Comparison of ENCODE assay signal across 19 cellular contexts in the genomic region with DNA sequence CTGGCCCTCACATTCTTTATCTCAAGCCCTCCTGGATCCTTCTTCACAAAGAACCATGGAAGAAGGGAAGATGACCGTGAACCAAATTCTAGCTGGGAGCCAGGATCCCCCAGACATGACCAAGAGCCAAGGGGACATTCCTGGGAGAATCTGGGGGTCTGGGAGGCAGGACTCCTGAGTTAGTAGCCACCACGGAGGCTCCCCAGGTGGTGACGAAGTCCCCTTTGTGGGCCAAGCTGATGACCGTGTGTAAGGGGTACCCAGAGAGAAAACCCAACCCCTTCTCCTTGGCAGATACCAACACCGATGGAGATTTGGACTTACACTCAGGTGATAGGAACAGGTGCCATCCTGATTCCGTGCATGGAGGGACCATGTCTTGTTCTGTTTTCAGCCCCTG. TPM values are rescaled to one million over a fixed set of nuclear protein-coding genes. Genes with fewer than 3 reads are reported as not detected.
DNase-seq lines count a peak whose midpoint lies in the region; ATAC-seq and TF ChIP-seq lines count a peak whose summit lies in the region.
"Had no signal": no experiment of that assay in that cellular context is flagged by ENCODE, and none has a peak within 500 bp of the region (broad histone marks: within the 10 kb centered on the region; RNA-seq: fewer than 3 reads in every experiment).

No MANE protein-coding gene starts in this region.

- H3K9me3 ChIP-seq in left ventricle myocardium inferior (replicated peaks) (no peaks in the 10 kb centered on the region), endodermal cell (ENCODE audit: control insufficient read depth, low read length) (no peaks in the 10 kb centered on the region)
- H3K9me3 ChIP-seq: Caco-2, SJSA1 had no signal

- intact Hi-C loops in left ventricle myocardium inferior (cut with micrococcal nuclease): no loop called here
- intact Hi-C loops in Right ventricle myocardium superior (cut with DNase I): loop anchor here (5.0 kb wide), 1 partner anchor 210 kb away; a partner anchor contains a TSS
- intact Hi-C loops in posterior vena cava (cut with DNase I): loop anchor here in 1 of 2 donors (5.0 kb wide), 1 partner anchor 275 kb away; no protein-coding TSS in a partner anchor

- peaks cover 12% of the 10 kb centered on the region for H3K27me3 Mint-ChIP-seq in endodermal cell (ENCODE audit: insufficient read depth)

- TF ChIP-seq CTCF in left ventricle myocardium inferior (IDR thresholded peaks at IDR 0.05; ENCODE audit: borderline replicate concordance) (no peak), endodermal cell (conservative IDR thresholded peaks at IDR 0.05) (no peak)

- no peaks in the 10 kb centered on the region for H3K27me3 ChIP-seq in left ventricle myocardium inferior (ENCODE audit: low read depth)
- peaks cover 4% of the 10 kb centered on the region for H3K27me3 ChIP-seq in endodermal cell (ENCODE audit: control insufficient read depth, insufficient read depth, low read length, poor library complexity, severe bottlenecking)
- H3K27me3 ChIP-seq: SJSA1 had no signal

- DNase-seq in left ventricle myocardium inferior (no peak), Right ventricle myocardium superior (no peak), endodermal cell (peak; percentile 47), posterior vena cava (ENCODE audit: low spot score) (peak; percentile 50), A172 (ENCODE audit: low spot score) (no peak)
- DNase-seq: CD4-positive, alpha-beta memory T cell; DMS79 treated with DMSO at 0.1 percent for 48 hours; HFFc6; KG1; NCI-H1092 treated with DMSO at 0.1 percent for 48 hours; NCI-H2081; NCI-H524 treated with DMSO at 0.1 percent for 48 hours had no signal

- H3K27ac ChIP-seq in left ventricle myocardium inferior (replicated peaks) (peak overlapping the region; percentile 85), endodermal cell (ENCODE audit: low read depth, low read length) (no peak overlapping the region)
- H3K27ac ChIP-seq: HL-60, SJSA1 had no signal

- ATAC-seq in Right ventricle myocardium superior (ENCODE audit: poor library complexity) (no peak), HG02885 (IDR thresholded peaks at IDR 0.05; ENCODE audit: poor library complexity, unreplicated experiment) (no peak), HG03196 (IDR thresholded peaks at IDR 0.05; ENCODE audit: unreplicated experiment) (no peak)

- H3K4me1 ChIP-seq in left ventricle myocardium inferior (peaks cover 50% of the 10 kb centered on the region), endodermal cell (ENCODE audit: control insufficient read depth, insufficient read depth, low read length) (no peaks in the 10 kb centered on the region)
- H3K4me1 ChIP-seq: Caco-2 had no signal

- H3K36me3 ChIP-seq in left ventricle myocardium inferior (no peaks in the 10 kb centered on the region), endodermal cell (ENCODE audit: control insufficient read depth, insufficient read depth, low read length) (peaks cover 9% of the 10 kb centered on the region)

- H3K4me3 ChIP-seq in left ventricle myocardium inferior (no peak overlapping the region), endodermal cell (ENCODE audit: low read length) (no peak overlapping the region)
- H3K4me3 ChIP-seq: SJSA1 had no signal

- peaks cover 16% of the 10 kb centered on the region for H3K36me3 Mint-ChIP-seq in endodermal cell (ENCODE audit: low read depth)
- H3K36me3 Mint-ChIP-seq: CD4-positive, alpha-beta memory T cell had no signal

- WGBS in endodermal cell (ENCODE audit: insufficient coverage in 1 of 2, insufficient read length in 1 of 2), 2 experiments: 94 to 96% methylated on average over 6 of the region's 6 CpGs

- no peaks in the 10 kb centered on the region for H3K9me3 Mint-ChIP-seq in endodermal cell
- H3K9me3 Mint-ChIP-seq: CD4-positive, alpha-beta memory T cell; H9; HFFc6 had no signal

- H3K4me3 Mint-ChIP-seq in endodermal cell: no peak overlapping the region
- H3K4me3 Mint-ChIP-seq: CD4-positive, alpha-beta memory T cell; HFFc6 had no signal

- H3K9ac ChIP-seq in endodermal cell (ENCODE audit: extremely low read depth, low read length, poor library complexity, severe bottlenecking): no peak overlapping the region

- peaks cover 3% of the 10 kb centered on the region for H3K4me1 Mint-ChIP-seq in endodermal cell

- no peak overlapping the region for H3K27ac Mint-ChIP-seq in endodermal cell
- H3K27ac Mint-ChIP-seq: CD4-positive, alpha-beta memory T cell; H9; HFFc6 had no signal

RNA-seq across cellular contexts. Expression of a gene that starts 6.8 kb away (rescaled TPM):
- total RNA-seq in left ventricle myocardium inferior: 4.1 TPM
- 4.7 TPM for total RNA-seq in Right ventricle myocardium superior
- total RNA-seq in endodermal cell: under 1 TPM in 1 of 2 donors, not detected in 1; 0.35 TPM
- polyA plus RNA-seq in endodermal cell (2013, experiment 1 of 2): 0.11 TPM
- 0.83 TPM for polyA plus RNA-seq in endodermal cell (2013, experiment 2 of 2)
- 1 to 10 TPM in 1 of 2 donors, under 1 TPM in 1; 0.51 to 1.7 TPM for total RNA-seq in posterior vena cava
- not detected in 2 replicates for total RNA-seq in A172 (2014; rRNA removed; shearing (Covaris generic))
- total RNA-seq: Caco-2; CD4-positive, alpha-beta memory T cell; HFFc6; OCI-LY7; SJSA1 had no signal

RNA-seq across cellular contexts. Expression of a gene that starts 22.9 kb away (rescaled TPM):
- total RNA-seq in left ventricle myocardium inferior: 62.0 TPM
- 66.9 TPM for total RNA-seq in Right ventricle myocardium superior
- total RNA-seq in endodermal cell: 100 to 1,000 TPM; 145 to 171 TPM
- polyA plus RNA-seq in endodermal cell (2013, experiment 1 of 2): 114 TPM
- polyA plus RNA-seq in endodermal cell (2013, experiment 2 of 2): 101 TPM
- 10 to 100 TPM; 65.2 to 71.9 TPM for total RNA-seq in posterior vena cava
- 185 and 215 TPM in 2 replicates for total RNA-seq in A172 (2014; rRNA removed; shearing (Covaris generic))

RNA-seq across cellular contexts. Expression of a gene that starts 25.4 kb away (rescaled TPM):
- 0.49 TPM for total RNA-seq in left ventricle myocardium inferior
- 1.8 TPM for total RNA-seq in Right ventricle myocardium superior
- 10 to 100 TPM; 43.5 to 64.7 TPM for total RNA-seq in endodermal cell
- 45.3 TPM for polyA plus RNA-seq in endodermal cell (2013, experiment 1 of 2)
- polyA plus RNA-seq in endodermal cell (2013, experiment 2 of 2): 46.4 TPM
- under 1 TPM; 0.10 to 0.65 TPM for total RNA-seq in posterior vena cava
- total RNA-seq in A172 (2014; rRNA removed; shearing (Covaris generic)): 9.8 and 16.3 TPM in 2 replicates
- total RNA-seq: CD4-positive, alpha-beta memory T cell had no signal
- polyA plus RNA-seq: CD4-positive, alpha-beta memory T cell had no signal

RNA-seq across cellular contexts. Expression of a gene that starts 46.0 kb away (rescaled TPM):
- total RNA-seq in left ventricle myocardium inferior (0.74 TPM), Right ventricle myocardium superior (7.3 TPM), endodermal cell (1 to 10 TPM; 1.4 to 2.7 TPM), posterior vena cava (under 1 TPM; 0.19 to 0.42 TPM)
- 13.9 TPM for polyA plus RNA-seq in endodermal cell (2013, experiment 1 of 2)
- polyA plus RNA-seq in endodermal cell (2013, experiment 2 of 2): 12.4 TPM
- 22.9 and 28.2 TPM in 2 replicates for total RNA-seq in A172 (2014; rRNA removed; shearing (Covaris generic))
- total RNA-seq: CD4-positive, alpha-beta memory T cell; OCI-LY7 had no signal
- polyA plus RNA-seq: CD4-positive, alpha-beta memory T cell had no signal

Comparison
In these comparisons a context has a peak if more than half of its experiments do, and no peak if none do; other contexts are left out.
1. DNase-seq: peak in endodermal cell (single experiment) and posterior vena cava (single experiment); none in left ventricle myocardium inferior (single experiment), Right ventricle myocardium superior (single experiment) and A172 (single experiment).